1 cellular context compared by ENCODE assay signal in genomic region chr20:10705801-10706459, GRCh38.
TF ChIP-seq lines count a peak whose summit lies in the region.

No MANE protein-coding gene starts in this region.

TF ChIP-seq in HCT116, 20 proteins besides CTCF, POLR2A, EP300 and RAD21 (continued from another document):
- TF ChIP-seq YY1 (IDR thresholded peaks at IDR 0.05; ENCODE audit: extremely low read depth, insufficient replicate concordance, low read depth, low read length) (peak; percentile 28), SP1 (IDR thresholded peaks at IDR 0.05; ENCODE audit: low read depth) (peak; percentile 86), ZNF274 (IDR thresholded peaks at IDR 0.05; ENCODE audit: low read depth, low read length) (no peak), CEBPB (IDR thresholded peaks at IDR 0.05; ENCODE audit: low read depth) (peak; percentile 60)
